28 cellular contexts compared by ENCODE assay signal in the genomic region with DNA sequence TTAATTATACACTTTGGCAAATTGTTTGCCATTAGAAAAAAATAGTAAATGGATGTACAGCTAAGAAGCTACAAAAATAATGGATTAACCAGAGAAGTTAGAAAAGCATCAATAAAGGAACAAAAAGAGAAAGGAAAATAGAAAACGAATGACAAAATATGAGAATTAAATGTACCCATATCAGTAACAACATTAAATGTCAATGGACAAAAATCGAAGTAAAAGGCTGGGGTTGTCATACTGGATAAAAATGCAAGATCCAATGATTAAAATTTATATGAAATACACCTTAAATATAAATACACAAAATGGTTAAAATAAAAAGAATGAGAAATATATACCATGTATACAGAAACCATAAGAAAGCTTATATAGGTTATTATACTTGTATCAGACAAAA.
A peak's percentile ranks its signal among the peaks of the same experiment; 100 is the strongest.
DNase-seq lines count a peak whose midpoint lies in the region; ATAC-seq, FAIRE-seq and TF ChIP-seq lines count a peak whose summit lies in the region.
"Had no signal": no experiment of that assay in that cellular context is flagged by ENCODE, and none has a peak within 500 bp of the region (broad histone marks: within the 10 kb centered on the region; RNA-seq: fewer than 3 reads in every experiment).

No MANE protein-coding gene starts in this region.

- H3K27ac ChIP-seq in K562 (ENCODE audit: extremely low read depth, low read depth, low read length): no peak overlapping the region
- H3K27ac ChIP-seq: 22Rv1; A549; BLaER1; BLaER1 treated with 17β-estradiol and CSF1 and Interleukin-3, amounts not matched to agents 10 nM and 100 nM; C4-2B had no signal

- 2% methylated on average over 2 of the region's 2 CpGs for WGBS in K562 (ENCODE audit: insufficient coverage, low coverage, missing lambda C conversion rate)

- H3K4me1 ChIP-seq in K562 (replicated peaks in 1 of 2; ENCODE audit: control insufficient read depth in 2 of 2, insufficient read depth in 2 of 2, low read length in 2 of 2): no peaks in the 10 kb centered on the region
- H3K4me1 ChIP-seq: A549, BE2C, Caco-2 had no signal

- TF ChIP-seq EP300 in K562 (IDR thresholded peaks at IDR 0.05; ENCODE audit: low read length): no peak

- no TSS peak for BruUV-seq in K562 (replicated peaks; lab: Mats Ljungman, UMichigan)

- no peak overlapping the region for H3K4me3 ChIP-seq in K562
- H3K4me3 ChIP-seq: A549; BLaER1; BLaER1 treated with 17β-estradiol and CSF1 and Interleukin-3, amounts not matched to agents 10 nM and 100 nM had no signal

- H3K9me1 ChIP-seq in K562 (ENCODE audit: control insufficient read depth, insufficient read depth, low read length): no peaks in the 10 kb centered on the region

- in situ Hi-C loops in K562 (cut with MboI): no loop called here

- ATAC-seq in K562: no peak
- ATAC-seq: A549; CD8-positive, alpha-beta T cell had no signal

- no peaks in the 10 kb centered on the region; a peak in 1 of 5 replicates for H3K27me3 ChIP-seq in K562 (ENCODE audit: control insufficient read depth in 2 of 2, insufficient read depth in 2 of 2, low read length in 2 of 2)
- H3K27me3 ChIP-seq: BE2C; BLaER1; BLaER1 treated with 17β-estradiol and CSF1 and Interleukin-3, amounts not matched to agents 10 nM and 100 nM had no signal

- no peak overlapping the region for H3K9ac ChIP-seq in K562 (ENCODE audit: insufficient read depth in 1 of 2, low read depth in 2 of 2, low read length in 2 of 2)
- H3K9ac ChIP-seq: BLaER1; BLaER1 treated with 17β-estradiol and CSF1 and Interleukin-3, amounts not matched to agents 10 nM and 100 nM had no signal

- FAIRE-seq in K562 (lab: Jason Lieb, UNC): no peak
- FAIRE-seq: A549, D721Med had no signal

- H4K20me1 ChIP-seq in K562 (replicated peaks; ENCODE audit: control insufficient read depth, insufficient read depth, low read length): no peaks in the 10 kb centered on the region
- H4K20me1 ChIP-seq: BLaER1; BLaER1 treated with 17β-estradiol and CSF1 and Interleukin-3, amounts not matched to agents 10 nM and 100 nM had no signal

- CTCF ChIA-PET in K562 (lab: Yijun Ruan, JAX; ENCODE audit: low intra/inter-chr PET ratio): no interaction called here

- POLR2A ChIA-PET in K562 (lab: Yijun Ruan, JAX): no interaction called here

- no peaks in the 10 kb centered on the region for H3K36me3 ChIP-seq in K562 (ENCODE audit: control insufficient read depth, insufficient read depth, low read length)
- H3K36me3 ChIP-seq: BE2C; BLaER1; BLaER1 treated with 17β-estradiol and CSF1 and Interleukin-3, amounts not matched to agents 10 nM and 100 nM had no signal

- H3K9me3 ChIP-seq in K562 (replicated peaks; ENCODE audit: control insufficient read depth, insufficient read depth, low read depth, low read length): no peaks in the 10 kb centered on the region
- H3K9me3 ChIP-seq: BE2C had no signal

- DNase-seq in K562 (ENCODE audit: extremely low read depth in 1 of 4, low spot score in 3 of 4): no peak
- no peak for DNase-seq in superior temporal gyrus (ENCODE audit: extremely low spot score)
- DNase-seq: 8988T; ACHN; AML-193; BE2C; C1 segment of cervical spinal cord; Caco-2; Calu3; CD4-positive, alpha-beta memory T cell; CD4-positive, alpha-beta T cell; CD4-positive, CD25-positive, alpha-beta regulatory T cell; CD8-positive, alpha-beta memory T cell; CD8-positive, alpha-beta T cell; COR-L47; DMS 273 treated with DMSO at 0.1 percent for 48 hours; DMS153; DMS53; DMS79; DMS79 treated with DMSO at 0.1 percent for 48 hours; DND-41; EL had no signal

- intact Hi-C loops in K562 (cut with micrococcal nuclease): no loop called here

- no peaks in the 10 kb centered on the region for H3K79me2 ChIP-seq in K562 (ENCODE audit: control insufficient read depth, insufficient read depth, low read length)

- no peak overlapping the region for H3K4me2 ChIP-seq in K562 (ENCODE audit: insufficient read depth, low read length)
- H3K4me2 ChIP-seq: A549; BLaER1; BLaER1 treated with 17β-estradiol and CSF1 and Interleukin-3, amounts not matched to agents 10 nM and 100 nM had no signal

- H2AFZ ChIP-seq in K562 (ENCODE audit: low read depth, low read length): no peak overlapping the region

- TF ChIP-seq POLR2A in K562 (conservative IDR thresholded peaks at IDR 0.05): no peak

- TF ChIP-seq CTCF in K562 (IDR thresholded peaks at IDR 0.05 in 2 of 3, conservative IDR thresholded peaks at IDR 0.05 in 1 of 3; ENCODE audit: insufficient read depth in 2 of 3, low read depth in 1 of 3, low read length in 3 of 3): no peak

- TF ChIP-seq RAD21 in K562 (CRISPR knock-in tag; conservative IDR thresholded peaks at IDR 0.05 in 1 of 2, IDR thresholded peaks at IDR 0.05 in 1 of 2): no peak

TF ChIP-seq in K562, 482 proteins besides CTCF, POLR2A, EP300 and RAD21:
- TF ChIP-seq ETV5 (CRISPR knock-in tag; IDR thresholded peaks at IDR 0.05; ENCODE audit: low read depth) (no peak), ZNF507 (tag; conservative IDR thresholded peaks at IDR 0.05) (peak; percentile 91)
